Comparison of ENCODE assay signal across 13 cellular contexts in the genomic region with DNA sequence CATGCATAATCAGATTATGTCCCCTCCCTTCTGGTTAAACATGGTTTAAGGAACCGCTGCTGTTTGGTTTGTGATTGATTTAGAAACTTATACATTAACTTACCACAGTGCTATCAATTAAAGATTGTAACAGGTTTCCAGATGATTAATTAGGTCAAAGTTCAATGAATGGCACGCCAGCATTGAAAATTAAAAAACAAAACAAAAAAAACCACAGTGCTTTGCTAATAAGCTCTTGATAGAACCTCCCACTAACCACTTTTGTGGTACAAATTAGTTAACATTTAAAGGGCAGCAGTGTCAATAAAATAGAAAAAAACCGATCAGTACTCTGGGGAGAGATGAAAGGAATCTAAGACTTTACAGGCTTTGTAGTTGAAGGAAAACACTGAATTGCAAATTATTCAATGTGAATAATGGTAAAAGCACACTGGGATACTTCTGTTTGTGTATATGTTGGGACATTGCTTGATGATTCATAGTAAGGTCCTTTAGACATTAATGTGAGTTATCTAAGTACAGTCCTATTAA. TPM values are rescaled to one million over a fixed set of nuclear protein-coding genes. Genes with fewer than 3 reads are reported as not detected.
A peak's percentile ranks its signal among the peaks of the same experiment; 100 is the strongest.
DNase-seq lines count a peak whose midpoint lies in the region; ATAC-seq, FAIRE-seq and TF ChIP-seq lines count a peak whose summit lies in the region.
"Had no signal": no experiment of that assay in that cellular context is flagged by ENCODE, and none has a peak within 500 bp of the region (broad histone marks: within the 10 kb centered on the region; RNA-seq: fewer than 3 reads in every experiment).

No MANE protein-coding gene starts in this region.

- POLR2A ChIA-PET in MCF 10A (lab: Yijun Ruan, JAX): interaction anchor here (1.3 to 1.5 kb wide), 4 partner anchors 8 to 83 kb away, joined by 5 to 15 read pairs (median 8); a partner anchor contains a TSS

- FAIRE-seq in bronchial epithelial cell (lab: Jason Lieb, UNC): no peak

- ATAC-seq in HG03159 (IDR thresholded peaks at IDR 0.05; ENCODE audit: unreplicated experiment): peak; percentile 49
- ATAC-seq in HG03439 (IDR thresholded peaks at IDR 0.05; ENCODE audit: unreplicated experiment): no peak

- H3K36me3 Mint-ChIP-seq in MCF 10A (ENCODE audit: insufficient read depth, unreplicated experiment): peaks cover 38% of the 10 kb centered on the region
- peaks cover 10% of the 10 kb centered on the region for H3K36me3 Mint-ChIP-seq in type B pancreatic cell

- no peak overlapping the region for H3K4me2 ChIP-seq in Karpas-422 (ENCODE audit: low read depth, low read length, poor library complexity, severe bottlenecking)

- no peaks in the 10 kb centered on the region for H3K9me2 ChIP-seq in Karpas-422 (replicated peaks; ENCODE audit: insufficient read depth, low read length)

- H3K27ac Mint-ChIP-seq in MCF 10A (ENCODE audit: low read depth, unreplicated experiment): peak overlapping the region; percentile 39
- H3K27ac Mint-ChIP-seq in type B pancreatic cell: peak overlapping the region; percentile 6
- H3K27ac Mint-ChIP-seq: B cell had no signal

- CTCF ChIA-PET in MCF 10A (lab: Yijun Ruan, JAX): interaction anchor here (0.6 kb wide), 1 partner anchor 11 kb away, joined by 3 read pairs; no protein-coding TSS in a partner anchor

- H3K9me3 Mint-ChIP-seq in MCF 10A (ENCODE audit: unreplicated experiment) (no peaks in the 10 kb centered on the region), type B pancreatic cell (no peaks in the 10 kb centered on the region)

- H4K20me1 ChIP-seq in Karpas-422 (ENCODE audit: insufficient read depth, low read depth, low read length): no peaks in the 10 kb centered on the region

- BruUV-seq in MCF 10A (replicated peaks; lab: Mats Ljungman, UMichigan): no TSS peak

- TF ChIP-seq POLR2A in breast epithelium (IDR thresholded peaks at IDR 0.05): no peak

- H3K4me3 ChIP-seq in breast epithelium: no peak overlapping the region
- H3K4me3 ChIP-seq in bronchial epithelial cell (ENCODE audit: low read depth, low read length): no peak overlapping the region
- H3K4me3 ChIP-seq in Karpas-422 (ENCODE audit: low read length): no peak overlapping the region
- H3K4me3 ChIP-seq: dorsolateral prefrontal cortex, HAP-1 had no signal

- no peaks in the 10 kb centered on the region for H3K4me1 ChIP-seq in breast epithelium
- peaks cover 7% of the 10 kb centered on the region for H3K4me1 ChIP-seq in Karpas-422 (ENCODE audit: low read length)

- H3K9ac ChIP-seq in Karpas-422 (ENCODE audit: low read length): no peak overlapping the region

- H3K4me1 Mint-ChIP-seq in MCF 10A (ENCODE audit: insufficient read depth, unreplicated experiment): peaks cover 17% of the 10 kb centered on the region
- peaks cover 14% of the 10 kb centered on the region for H3K4me1 Mint-ChIP-seq in type B pancreatic cell (ENCODE audit: unreplicated experiment)
- H3K4me1 Mint-ChIP-seq: B cell had no signal

- H3K27ac ChIP-seq in breast epithelium: no peak overlapping the region
- H3K27ac ChIP-seq in Karpas-422 (ENCODE audit: low read length): no peak overlapping the region

- peak; percentile 36 for DNase-seq in MCF 10A (ENCODE audit: unreplicated experiment)
- no peak for DNase-seq in breast epithelium (ENCODE audit: low spot score in 2 of 2)
- peak; percentile 76 for DNase-seq in bronchial epithelial cell (ENCODE audit: low read depth)
- DNase-seq in type B pancreatic cell (ENCODE audit: extremely low spot score, unreplicated experiment): no peak
- DNase-seq in DMS53 (lab: John Stamatoyannopoulos, UW): no peak
- DNase-seq in Karpas-422: no peak
- DNase-seq: dorsolateral prefrontal cortex, KG1, NCI-H524 had no signal

- H3K27me3 Mint-ChIP-seq in MCF 10A (ENCODE audit: insufficient read depth, unreplicated experiment) (no peaks in the 10 kb centered on the region), type B pancreatic cell (no peaks in the 10 kb centered on the region)
- H3K27me3 Mint-ChIP-seq: B cell had no signal

- H3K36me3 ChIP-seq in breast epithelium: no peaks in the 10 kb centered on the region
- no peaks in the 10 kb centered on the region for H3K36me3 ChIP-seq in bronchial epithelial cell (ENCODE audit: control insufficient read depth, insufficient read depth, low read length)
- H3K36me3 ChIP-seq in Karpas-422 (ENCODE audit: insufficient read depth, low read length): peaks cover 27% of the 10 kb centered on the region; the same call in 1 of the 2 replicates

- H3K79me2 ChIP-seq in Karpas-422 (ENCODE audit: low read length): peaks cover 45% of the 10 kb centered on the region

- no peaks in the 10 kb centered on the region for H3K9me3 ChIP-seq in breast epithelium
- H3K9me3 ChIP-seq in Karpas-422 (ENCODE audit: low read length): no peaks in the 10 kb centered on the region
- H3K9me3 ChIP-seq: HAP-1 had no signal

- H2AFZ ChIP-seq in Karpas-422 (ENCODE audit: low read length): no peak overlapping the region

- intact Hi-C loops in MCF 10A (cut with micrococcal nuclease) (no loop called here), breast epithelium (cut with DNase I; ENCODE audit: low total_unique reads) (no loop called here)

- TF ChIP-seq CTCF in MCF 10A (IDR thresholded peaks at IDR 0.05; ENCODE audit: unreplicated experiment) (no peak), breast epithelium (IDR thresholded peaks at IDR 0.05) (no peak), bronchial epithelial cell (IDR thresholded peaks at IDR 0.05; ENCODE audit: insufficient read depth, low read length, severe bottlenecking) (no peak), type B pancreatic cell (conservative IDR thresholded peaks at IDR 0.05) (no peak)

- H3K27me3 ChIP-seq in breast epithelium (no peaks in the 10 kb centered on the region), bronchial epithelial cell (ENCODE audit: control insufficient read depth, insufficient read depth, low read length) (no peaks in the 10 kb centered on the region), Karpas-422 (ENCODE audit: low read length) (no peaks in the 10 kb centered on the region)
- H3K27me3 ChIP-seq: dorsolateral prefrontal cortex had no signal

- H3K4me3 Mint-ChIP-seq in MCF 10A (ENCODE audit: unreplicated experiment): no peak overlapping the region
- peak overlapping the region; percentile 8 for H3K4me3 Mint-ChIP-seq in type B pancreatic cell
- H3K4me3 Mint-ChIP-seq: B cell had no signal

RNA-seq across cellular contexts. Expression of a gene that starts 7.6 kb away (rescaled TPM):
- 21.7 and 23.4 TPM in 2 replicates for total RNA-seq in MCF 10A (2022)
- total RNA-seq in breast epithelium: 10 to 100 TPM; 20.3 to 32.1 (median 23.0) TPM
- 25.3 and 26.6 TPM in 2 replicates for total RNA-seq in bronchial epithelial cell
- 27.2 and 31.1 TPM in 2 replicates for total RNA-seq in type B pancreatic cell (ENCODE audit: low replicate concordance)
- 31.6 and 38.8 TPM in 2 replicates for total RNA-seq in Karpas-422 (2014; rRNA removed; shearing (Covaris generic); ENCODE audit: low replicate concordance)

Comparison
In these comparisons a context has a peak if more than half of its experiments do, and no peak if none do; other contexts are left out.
1. DNase-seq: peak in MCF 10A (single experiment) and bronchial epithelial cell (single experiment); none in breast epithelium (0 of 2), type B pancreatic cell (single experiment), DMS53 (single experiment) and Karpas-422 (single experiment).